ENCODE assay signal across 10 cellular contexts in the genomic region with DNA sequence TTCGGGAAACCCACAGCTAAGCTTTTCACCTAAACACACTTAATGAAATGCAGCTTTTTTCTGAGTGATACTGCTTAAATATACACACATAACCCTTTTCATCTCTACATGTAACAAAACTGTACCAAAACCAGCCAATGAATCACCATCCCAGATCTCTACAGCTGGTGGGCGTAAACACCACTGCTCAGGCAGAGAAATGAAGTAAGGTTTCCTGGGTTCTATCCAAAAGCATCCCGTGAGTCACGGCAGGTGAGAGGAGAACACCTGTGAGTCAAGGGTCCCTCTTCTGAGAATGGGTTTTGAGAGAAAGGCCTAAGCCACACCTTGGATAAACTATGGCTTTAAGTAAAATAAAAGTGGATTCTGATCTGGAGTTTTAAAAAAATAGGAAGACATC. TPM values are rescaled to one million over a fixed set of nuclear protein-coding genes. Genes with fewer than 3 reads are reported as not detected.
DNase-seq lines count a peak whose midpoint lies in the region; ATAC-seq and TF ChIP-seq lines count a peak whose summit lies in the region.
"Had no signal": no experiment of that assay in that cellular context is flagged by ENCODE, and none has a peak within 500 bp of the region (broad histone marks: within the 10 kb centered on the region; RNA-seq: fewer than 3 reads in every experiment).

No MANE protein-coding gene starts in this region.

- H3K9me3 Mint-ChIP-seq in activated naive CD8-positive, alpha-beta T cell treated with anti-CD3 and anti-CD28 coated beads for 36 hours: no peaks in the 10 kb centered on the region
- H3K9me3 Mint-ChIP-seq in neural progenitor cell: no peaks in the 10 kb centered on the region
- H3K9me3 Mint-ChIP-seq in type B pancreatic cell: no peaks in the 10 kb centered on the region

- peaks cover 26% of the 10 kb centered on the region for H3K4me1 Mint-ChIP-seq in activated naive CD8-positive, alpha-beta T cell treated with anti-CD3 and anti-CD28 coated beads for 36 hours
- H3K4me1 Mint-ChIP-seq in neural progenitor cell: peaks cover 35% of the 10 kb centered on the region
- H3K4me1 Mint-ChIP-seq in type B pancreatic cell (ENCODE audit: unreplicated experiment): peaks cover 8% of the 10 kb centered on the region

- no peak overlapping the region for H3K9ac ChIP-seq in neural progenitor cell
- no peak overlapping the region for H3K9ac ChIP-seq in MM.1S (ENCODE audit: low read length)

- no peak overlapping the region for H3K4me2 ChIP-seq in neural progenitor cell
- H3K4me2 ChIP-seq in MM.1S (ENCODE audit: low read depth, low read length): no peak overlapping the region

- no peaks in the 10 kb centered on the region for H3K79me2 ChIP-seq in neural progenitor cell (ENCODE audit: low read depth)
- no peaks in the 10 kb centered on the region for H3K79me2 ChIP-seq in MM.1S (ENCODE audit: low read length)

- ATAC-seq in GM18873 (IDR thresholded peaks at IDR 0.05; ENCODE audit: low FRiP score, unreplicated experiment): no peak

- no peak overlapping the region for H3K27ac Mint-ChIP-seq in activated naive CD8-positive, alpha-beta T cell treated with anti-CD3 and anti-CD28 coated beads for 36 hours
- H3K27ac Mint-ChIP-seq in neural progenitor cell (no peak overlapping the region), type B pancreatic cell (no peak overlapping the region)

- peaks cover 34% of the 10 kb centered on the region for H3K27me3 ChIP-seq in neural progenitor cell
- H3K27me3 ChIP-seq in MM.1S (replicated peaks; ENCODE audit: insufficient read depth, low read length): no peaks in the 10 kb centered on the region

- no peaks in the 10 kb centered on the region for H3K36me3 Mint-ChIP-seq in activated naive CD8-positive, alpha-beta T cell treated with anti-CD3 and anti-CD28 coated beads for 36 hours
- H3K36me3 Mint-ChIP-seq in neural progenitor cell (no peaks in the 10 kb centered on the region), type B pancreatic cell (no peaks in the 10 kb centered on the region)

- H2AFZ ChIP-seq in neural progenitor cell (replicated peaks): no peak overlapping the region
- no peak overlapping the region for H2AFZ ChIP-seq in MM.1S (ENCODE audit: low read length)

- no peaks in the 10 kb centered on the region for H3F3A ChIP-seq in neural progenitor cell (ENCODE audit: low read depth)
- no peaks in the 10 kb centered on the region for H3F3A ChIP-seq in MM.1S (ENCODE audit: insufficient read depth, low read length)

- TF ChIP-seq CTCF in neural progenitor cell (IDR thresholded peaks at IDR 0.05) (no peak), type B pancreatic cell (conservative IDR thresholded peaks at IDR 0.05) (no peak), MM.1S (IDR thresholded peaks at IDR 0.05; ENCODE audit: low read length) (no peak)

- no peaks in the 10 kb centered on the region for H3K9me3 ChIP-seq in neural progenitor cell (ENCODE audit: low read depth)
- no peaks in the 10 kb centered on the region for H3K9me3 ChIP-seq in MM.1S (replicated peaks; ENCODE audit: insufficient read depth, low read length)
- H3K9me3 ChIP-seq: neutrophil had no signal

- peaks cover 43% of the 10 kb centered on the region for H3K27me3 Mint-ChIP-seq in activated naive CD8-positive, alpha-beta T cell treated with anti-CD3 and anti-CD28 coated beads for 36 hours
- H3K27me3 Mint-ChIP-seq in neural progenitor cell (ENCODE audit: insufficient read depth, low read depth) (peaks cover 13% of the 10 kb centered on the region), type B pancreatic cell (peaks cover 47% of the 10 kb centered on the region)

- H3K36me3 ChIP-seq in neural progenitor cell: no peaks in the 10 kb centered on the region
- H3K36me3 ChIP-seq in MM.1S (replicated peaks; ENCODE audit: insufficient read depth, low read length): no peaks in the 10 kb centered on the region
- H3K36me3 ChIP-seq: neutrophil had no signal

- H3K4me1 ChIP-seq in neural progenitor cell: peaks cover 3% of the 10 kb centered on the region
- H3K4me1 ChIP-seq in MM.1S (ENCODE audit: low read length): no peaks in the 10 kb centered on the region

- H3K27ac ChIP-seq in neural progenitor cell: no peak overlapping the region
- H3K27ac ChIP-seq in MM.1S (ENCODE audit: low read length): no peak overlapping the region
- H3K27ac ChIP-seq: neutrophil had no signal

- H4K20me1 ChIP-seq in neural progenitor cell (ENCODE audit: low read depth) (no peaks in the 10 kb centered on the region), MM.1S (ENCODE audit: insufficient read depth, low read length) (no peaks in the 10 kb centered on the region)

- H3K4me3 ChIP-seq in neural progenitor cell (no peak overlapping the region), MM.1S (ENCODE audit: low read length) (no peak overlapping the region)

- H3K9me2 ChIP-seq in MM.1S (replicated peaks; ENCODE audit: insufficient read depth, low read length): no peaks in the 10 kb centered on the region

- DNase-seq in activated effector memory CD4-positive, alpha-beta T cell treated with anti-CD3 and anti-CD28 coated beads, Interleukin-2, amount 50 U/mL, for 16 hours: peak; percentile 73
- DNase-seq in activated effector memory CD4-positive, alpha-beta T cell treated with Interleukin-2 at 50 U/mL for 16 hours: no peak
- peak; percentile 44 for DNase-seq in activated naive CD8-positive, alpha-beta T cell treated with anti-CD3 and anti-CD28 coated beads for 36 hours
- DNase-seq in neural progenitor cell (ENCODE audit: low spot score) (no peak), type B pancreatic cell (ENCODE audit: extremely low spot score, unreplicated experiment) (no peak), MM.1S (no peak), GF-D8 (lab: John Stamatoyannopoulos, UW) (no peak)
- DNase-seq: AML-193 had no signal

- H3K4me3 Mint-ChIP-seq in activated naive CD8-positive, alpha-beta T cell treated with anti-CD3 and anti-CD28 coated beads for 36 hours: no peak overlapping the region
- peak overlapping the region; percentile 93 for H3K4me3 Mint-ChIP-seq in neural progenitor cell
- H3K4me3 Mint-ChIP-seq in type B pancreatic cell: peak overlapping the region; percentile 29

RNA-seq across cellular contexts. Expression of a gene that starts 2.6 kb away (rescaled TPM):
- under 1 TPM; 0.08 to 0.10 TPM for total RNA-seq in activated naive CD8-positive, alpha-beta T cell treated with anti-CD3 and anti-CD28 coated beads for 36 hours
- 0.24 and 0.34 TPM in 2 replicates for total RNA-seq in neural progenitor cell (ENCODE audit: low replicate concordance)
- 9.7 and 11.9 TPM in 2 replicates for total RNA-seq in type B pancreatic cell (ENCODE audit: low replicate concordance)

Comparison
In these comparisons a context has a peak if more than half of its experiments do, and no peak if none do; other contexts are left out.
1. DNase-seq: peak in activated effector memory CD4-positive, alpha-beta T cell treated with anti-CD3 and anti-CD28 coated beads, Interleukin-2, amount 50 U/mL, for 16 hours (single experiment) and activated naive CD8-positive, alpha-beta T cell treated with anti-CD3 and anti-CD28 coated beads for 36 hours (single experiment); none in activated effector memory CD4-positive, alpha-beta T cell treated with Interleukin-2 at 50 U/mL for 16 hours (single experiment), neural progenitor cell (single experiment), type B pancreatic cell (single experiment), MM.1S (single experiment) and GF-D8 (single experiment).